In genomic region chr11:12802418-12803085, GRCh38 we compare ENCODE assay signal across 1 cellular context.
TF ChIP-seq lines count a peak whose summit lies in the region.

No MANE protein-coding gene starts in this region.

TF ChIP-seq in HepG2, 621 proteins besides CTCF, POLR2A, EP300 and RAD21 (continued from another document and continues in another):
- TF ChIP-seq, protein P1, sequence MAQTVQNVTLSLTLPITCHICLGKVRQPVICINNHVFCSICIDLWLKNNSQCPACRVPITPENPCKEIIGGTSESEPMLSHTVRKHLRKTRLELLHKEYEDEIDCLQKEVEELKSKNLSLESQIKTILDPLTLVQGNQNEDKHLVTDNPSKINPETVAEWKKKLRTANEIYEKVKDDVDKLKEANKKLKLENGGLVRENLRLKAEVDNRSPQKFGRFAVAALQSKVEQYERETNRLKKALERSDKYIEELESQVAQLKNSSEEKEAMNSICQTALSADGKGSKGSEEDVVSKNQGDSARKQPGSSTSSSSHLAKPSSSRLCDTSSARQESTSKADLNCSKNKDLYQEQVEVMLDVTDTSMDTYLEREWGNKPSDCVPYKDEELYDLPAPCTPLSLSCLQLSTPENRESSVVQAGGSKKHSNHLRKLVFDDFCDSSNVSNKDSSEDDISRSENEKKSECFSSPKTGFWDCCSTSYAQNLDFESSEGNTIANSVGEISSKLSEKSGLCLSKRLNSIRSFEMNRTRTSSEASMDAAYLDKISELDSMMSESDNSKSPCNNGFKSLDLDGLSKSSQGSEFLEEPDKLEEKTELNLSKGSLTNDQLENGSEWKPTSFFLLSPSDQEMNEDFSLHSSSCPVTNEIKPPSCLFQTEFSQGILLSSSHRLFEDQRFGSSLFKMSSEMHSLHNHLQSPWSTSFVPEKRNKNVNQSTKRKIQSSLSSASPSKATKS (CRISPR knock-in tag; IDR thresholded peaks at IDR 0.05), result no peak
- no peak; the same call in none of the 2 replicates for TF ChIP-seq TFDP2 (CRISPR knock-in tag; IDR thresholded peaks at IDR 0.05)
- TF ChIP-seq, protein P2, sequence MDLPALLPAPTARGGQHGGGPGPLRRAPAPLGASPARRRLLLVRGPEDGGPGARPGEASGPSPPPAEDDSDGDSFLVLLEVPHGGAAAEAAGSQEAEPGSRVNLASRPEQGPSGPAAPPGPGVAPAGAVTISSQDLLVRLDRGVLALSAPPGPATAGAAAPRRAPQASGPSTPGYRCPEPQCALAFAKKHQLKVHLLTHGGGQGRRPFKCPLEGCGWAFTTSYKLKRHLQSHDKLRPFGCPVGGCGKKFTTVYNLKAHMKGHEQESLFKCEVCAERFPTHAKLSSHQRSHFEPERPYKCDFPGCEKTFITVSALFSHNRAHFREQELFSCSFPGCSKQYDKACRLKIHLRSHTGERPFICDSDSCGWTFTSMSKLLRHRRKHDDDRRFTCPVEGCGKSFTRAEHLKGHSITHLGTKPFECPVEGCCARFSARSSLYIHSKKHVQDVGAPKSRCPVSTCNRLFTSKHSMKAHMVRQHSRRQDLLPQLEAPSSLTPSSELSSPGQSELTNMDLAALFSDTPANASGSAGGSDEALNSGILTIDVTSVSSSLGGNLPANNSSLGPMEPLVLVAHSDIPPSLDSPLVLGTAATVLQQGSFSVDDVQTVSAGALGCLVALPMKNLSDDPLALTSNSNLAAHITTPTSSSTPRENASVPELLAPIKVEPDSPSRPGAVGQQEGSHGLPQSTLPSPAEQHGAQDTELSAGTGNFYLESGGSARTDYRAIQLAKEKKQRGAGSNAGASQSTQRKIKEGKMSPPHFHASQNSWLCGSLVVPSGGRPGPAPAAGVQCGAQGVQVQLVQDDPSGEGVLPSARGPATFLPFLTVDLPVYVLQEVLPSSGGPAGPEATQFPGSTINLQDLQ (CRISPR knock-in tag; IDR thresholded peaks at IDR 0.05), result no peak
- TF ChIP-seq ZNF224 (CRISPR knock-in tag; IDR thresholded peaks at IDR 0.05), result no peak
- TF ChIP-seq ZNF30 (CRISPR knock-in tag; IDR thresholded peaks at IDR 0.05), result no peak
- no peak for TF ChIP-seq BCLAF1 (IDR thresholded peaks at IDR 0.05)
- TF ChIP-seq ARNTL (CRISPR knock-in tag; IDR thresholded peaks at IDR 0.05), result no peak; the same call in none of the 2 replicates
- TF ChIP-seq, protein P3, sequence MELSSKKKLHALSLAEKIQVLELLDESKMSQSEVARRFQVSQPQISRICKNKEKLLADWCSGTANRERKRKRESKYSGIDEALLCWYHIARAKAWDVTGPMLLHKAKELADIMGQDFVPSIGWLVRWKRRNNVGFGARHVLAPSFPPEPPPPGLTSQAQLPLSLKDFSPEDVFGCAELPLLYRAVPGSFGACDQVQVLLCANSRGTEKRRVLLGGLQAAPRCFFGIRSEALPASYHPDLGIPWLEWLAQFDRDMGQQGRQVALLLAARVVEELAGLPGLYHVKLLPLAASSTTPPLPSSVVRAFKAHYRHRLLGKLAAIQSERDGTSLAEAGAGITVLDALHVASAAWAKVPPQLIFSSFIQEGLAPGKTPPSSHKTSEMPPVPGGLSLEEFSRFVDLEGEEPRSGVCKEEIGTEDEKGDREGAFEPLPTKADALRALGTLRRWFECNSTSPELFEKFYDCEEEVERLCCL (CRISPR knock-in tag; IDR thresholded peaks at IDR 0.05; ENCODE audit: borderline replicate concordance), result no peak
- peak; percentile 92 for TF ChIP-seq KDM2A (CRISPR knock-in tag; IDR thresholded peaks at IDR 0.05; ENCODE audit: borderline replicate concordance, low read depth)
- no peak for TF ChIP-seq DZIP1 (CRISPR knock-in tag; IDR thresholded peaks at IDR 0.05)
- TF ChIP-seq ADNP (CRISPR knock-in tag; IDR thresholded peaks at IDR 0.05), result no peak
- TF ChIP-seq ZNF333 (CRISPR knock-in tag; IDR thresholded peaks at IDR 0.05; ENCODE audit: borderline replicate concordance), result no peak
- TF ChIP-seq ZNF800 (CRISPR knock-in tag; IDR thresholded peaks at IDR 0.05), result peak; percentile 70
- TF ChIP-seq, protein P4, sequence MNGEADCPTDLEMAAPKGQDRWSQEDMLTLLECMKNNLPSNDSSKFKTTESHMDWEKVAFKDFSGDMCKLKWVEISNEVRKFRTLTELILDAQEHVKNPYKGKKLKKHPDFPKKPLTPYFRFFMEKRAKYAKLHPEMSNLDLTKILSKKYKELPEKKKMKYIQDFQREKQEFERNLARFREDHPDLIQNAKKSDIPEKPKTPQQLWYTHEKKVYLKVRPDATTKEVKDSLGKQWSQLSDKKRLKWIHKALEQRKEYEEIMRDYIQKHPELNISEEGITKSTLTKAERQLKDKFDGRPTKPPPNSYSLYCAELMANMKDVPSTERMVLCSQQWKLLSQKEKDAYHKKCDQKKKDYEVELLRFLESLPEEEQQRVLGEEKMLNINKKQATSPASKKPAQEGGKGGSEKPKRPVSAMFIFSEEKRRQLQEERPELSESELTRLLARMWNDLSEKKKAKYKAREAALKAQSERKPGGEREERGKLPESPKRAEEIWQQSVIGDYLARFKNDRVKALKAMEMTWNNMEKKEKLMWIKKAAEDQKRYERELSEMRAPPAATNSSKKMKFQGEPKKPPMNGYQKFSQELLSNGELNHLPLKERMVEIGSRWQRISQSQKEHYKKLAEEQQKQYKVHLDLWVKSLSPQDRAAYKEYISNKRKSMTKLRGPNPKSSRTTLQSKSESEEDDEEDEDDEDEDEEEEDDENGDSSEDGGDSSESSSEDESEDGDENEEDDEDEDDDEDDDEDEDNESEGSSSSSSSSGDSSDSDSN (CRISPR knock-in tag; IDR thresholded peaks at IDR 0.05), result peak; percentile 50; the same call in 1 of the 2 replicates
- TF ChIP-seq, protein P5, sequence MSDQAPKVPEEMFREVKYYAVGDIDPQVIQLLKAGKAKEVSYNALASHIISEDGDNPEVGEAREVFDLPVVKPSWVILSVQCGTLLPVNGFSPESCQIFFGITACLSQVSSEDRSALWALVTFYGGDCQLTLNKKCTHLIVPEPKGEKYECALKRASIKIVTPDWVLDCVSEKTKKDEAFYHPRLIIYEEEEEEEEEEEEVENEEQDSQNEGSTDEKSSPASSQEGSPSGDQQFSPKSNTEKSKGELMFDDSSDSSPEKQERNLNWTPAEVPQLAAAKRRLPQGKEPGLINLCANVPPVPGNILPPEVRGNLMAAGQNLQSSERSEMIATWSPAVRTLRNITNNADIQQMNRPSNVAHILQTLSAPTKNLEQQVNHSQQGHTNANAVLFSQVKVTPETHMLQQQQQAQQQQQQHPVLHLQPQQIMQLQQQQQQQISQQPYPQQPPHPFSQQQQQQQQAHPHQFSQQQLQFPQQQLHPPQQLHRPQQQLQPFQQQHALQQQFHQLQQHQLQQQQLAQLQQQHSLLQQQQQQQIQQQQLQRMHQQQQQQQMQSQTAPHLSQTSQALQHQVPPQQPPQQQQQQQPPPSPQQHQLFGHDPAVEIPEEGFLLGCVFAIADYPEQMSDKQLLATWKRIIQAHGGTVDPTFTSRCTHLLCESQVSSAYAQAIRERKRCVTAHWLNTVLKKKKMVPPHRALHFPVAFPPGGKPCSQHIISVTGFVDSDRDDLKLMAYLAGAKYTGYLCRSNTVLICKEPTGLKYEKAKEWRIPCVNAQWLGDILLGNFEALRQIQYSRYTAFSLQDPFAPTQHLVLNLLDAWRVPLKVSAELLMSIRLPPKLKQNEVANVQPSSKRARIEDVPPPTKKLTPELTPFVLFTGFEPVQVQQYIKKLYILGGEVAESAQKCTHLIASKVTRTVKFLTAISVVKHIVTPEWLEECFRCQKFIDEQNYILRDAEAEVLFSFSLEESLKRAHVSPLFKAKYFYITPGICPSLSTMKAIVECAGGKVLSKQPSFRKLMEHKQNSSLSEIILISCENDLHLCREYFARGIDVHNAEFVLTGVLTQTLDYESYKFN (CRISPR knock-in tag; conservative IDR thresholded peaks at IDR 0.05), result peak; percentile 97
- TF ChIP-seq SP5 (CRISPR knock-in tag; IDR thresholded peaks at IDR 0.05; ENCODE audit: borderline replicate concordance, low read depth), result peak; percentile 19; the same call in 1 of the 2 replicates
- no peak; the same call in 1 of the 2 replicates for TF ChIP-seq TP53 (CRISPR knock-in tag; conservative IDR thresholded peaks at IDR 0.05)
- no peak for TF ChIP-seq CAMTA2 (CRISPR knock-in tag; IDR thresholded peaks at IDR 0.05; ENCODE audit: borderline replicate concordance)
- TF ChIP-seq ZNF747 (CRISPR knock-in tag; IDR thresholded peaks at IDR 0.05; ENCODE audit: borderline replicate concordance), result peak; percentile 63; the same call in 1 of the 2 replicates
- TF ChIP-seq ZBTB21 (CRISPR knock-in tag; IDR thresholded peaks at IDR 0.05), result no peak
- TF ChIP-seq HCFC1 (IDR thresholded peaks at IDR 0.05; ENCODE audit: low read depth, low read length), result no peak
- no peak for TF ChIP-seq ZNF276 (CRISPR knock-in tag; IDR thresholded peaks at IDR 0.05; ENCODE audit: low read depth)
- TF ChIP-seq REXO4 (CRISPR knock-in tag; IDR thresholded peaks at IDR 0.05; ENCODE audit: borderline replicate concordance), result no peak
- no peak for TF ChIP-seq SCMH1 (CRISPR knock-in tag; IDR thresholded peaks at IDR 0.05; ENCODE audit: borderline replicate concordance)
